8 cellular contexts compared by ENCODE assay signal in the genomic region with DNA sequence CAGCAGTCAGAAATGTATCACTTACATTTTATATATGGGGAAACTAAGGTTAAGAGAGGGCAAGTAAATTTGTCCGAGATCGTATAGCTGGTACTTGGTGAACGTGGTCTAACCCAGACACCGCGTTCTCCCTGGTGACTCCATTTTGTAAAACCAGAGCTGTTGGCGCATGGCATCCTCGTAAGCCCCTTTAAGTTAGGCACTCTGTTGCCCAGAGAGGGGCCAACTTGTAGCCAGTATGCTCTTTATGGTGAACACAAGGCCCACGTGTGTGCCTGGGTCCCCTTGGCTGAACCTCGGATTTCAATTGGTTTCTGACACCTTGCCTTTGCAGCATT. TPM values are rescaled to one million over a fixed set of nuclear protein-coding genes. Genes with fewer than 3 reads are reported as not detected.
DNase-seq lines count a peak whose midpoint lies in the region; ATAC-seq and TF ChIP-seq lines count a peak whose summit lies in the region.

No MANE protein-coding gene starts in this region.

- intact Hi-C loops in left ventricle myocardium inferior (cut with micrococcal nuclease) = no loop called here
- intact Hi-C loops in cardiac septum (cut with DNase I) = loop anchor here (1.0 kb wide), 1 partner anchor 40 kb away; a partner anchor contains a TSS
- intact Hi-C loops in transverse colon (cut with DNase I; ENCODE audit: low total_unique reads) = no loop called here

- peaks cover 43% of the 10 kb centered on the region for H3K27me3 ChIP-seq in left ventricle myocardium inferior (ENCODE audit: low read depth)
- peaks cover 2% of the 10 kb centered on the region for H3K27me3 ChIP-seq in layer of hippocampus (ENCODE audit: control insufficient read depth, insufficient read depth, low read length)
- peaks cover 42% of the 10 kb centered on the region for H3K27me3 ChIP-seq in transverse colon

- H3K27ac ChIP-seq in left ventricle myocardium inferior (replicated peaks) = peak overlapping the region; percentile 91
- peak overlapping the region; percentile 87 for H3K27ac ChIP-seq in layer of hippocampus (ENCODE audit: low read depth, low read length)
- peak overlapping the region; percentile 88 to 94 (median 93) for H3K27ac ChIP-seq in transverse colon

- H3K36me3 ChIP-seq in left ventricle myocardium inferior = no peaks in the 10 kb centered on the region
- no peaks in the 10 kb centered on the region for H3K36me3 ChIP-seq in transverse colon

- H3K4me3 ChIP-seq in left ventricle myocardium inferior = peak overlapping the region; percentile 76
- H3K4me3 ChIP-seq in transverse colon = peak overlapping the region; percentile 53 to 75 (median 68)

- H3K27me3 Mint-ChIP-seq in activated T-helper 17 cell treated with anti-CD3 and anti-CD28 coated beads, Interleukin-2, amount 50 U/mL, for 72 hours = peaks cover 26% of the 10 kb centered on the region

- no peaks in the 10 kb centered on the region for H3K9me3 Mint-ChIP-seq in activated T-helper 17 cell treated with anti-CD3 and anti-CD28 coated beads, Interleukin-2, amount 50 U/mL, for 72 hours

- 69 to 80% methylated on average over 2 to 9 of the region's 9 CpGs for WGBS in transverse colon (ENCODE audit: low coverage in 1 of 2), 2 donors

- peak overlapping the region; percentile 95 for H3K4me3 Mint-ChIP-seq in activated T-helper 17 cell treated with anti-CD3 and anti-CD28 coated beads, Interleukin-2, amount 50 U/mL, for 72 hours

- in situ Hi-C loops in transverse colon (cut with MboI; ENCODE audit: low pct_ligation_motif_present in 1 of 4, low pct_unique_long_range_greater_than_20kb in 1 of 4, low sequenced_read_pairs in 3 of 4) = loop anchor here in 1 of 4 donors (5.0 kb wide), 1 partner anchor 42 kb away; a partner anchor contains a TSS

- H3K36me3 Mint-ChIP-seq in activated T-helper 17 cell treated with anti-CD3 and anti-CD28 coated beads, Interleukin-2, amount 50 U/mL, for 72 hours (ENCODE audit: low read depth) = peaks cover 9% of the 10 kb centered on the region

- peaks cover 10% of the 10 kb centered on the region for H3K4me1 ChIP-seq in left ventricle myocardium inferior
- H3K4me1 ChIP-seq in transverse colon = peaks cover 3 to 15% (median 5%) of the 10 kb centered on the region in 4 donors

- H3K9me3 ChIP-seq in left ventricle myocardium inferior (replicated peaks) (peaks cover 4% of the 10 kb centered on the region), transverse colon (no peaks in the 10 kb centered on the region)

- H3K27ac Mint-ChIP-seq in activated T-helper 17 cell treated with anti-CD3 and anti-CD28 coated beads, Interleukin-2, amount 50 U/mL, for 72 hours = peak overlapping the region; percentile 99

- no peak for TF ChIP-seq POLR2A in transverse colon (IDR thresholded peaks at IDR 0.05)

- DNase-seq in left ventricle myocardium inferior (no peak), cardiac septum (ENCODE audit: low spot score) (no peak), transverse colon (peak; percentile 8), hippocampal formation (lab: John Stamatoyannopoulos, UW) (no peak), kidney glomerular epithelial cell (lab: John Stamatoyannopoulos, UW) (no peak)

- TF ChIP-seq CTCF in left ventricle myocardium inferior (IDR thresholded peaks at IDR 0.05; ENCODE audit: borderline replicate concordance) (no peak), transverse colon (IDR thresholded peaks at IDR 0.05) (no peak)

- ATAC-seq in activated T-helper 17 cell treated with anti-CD3 and anti-CD28 coated beads, Interleukin-2, amount 50 U/mL, for 72 hours (replicated peaks) = no peak
- no peak for ATAC-seq in GM21515 (IDR thresholded peaks at IDR 0.05; ENCODE audit: unreplicated experiment)

- no peak for TF ChIP-seq EP300 in transverse colon (IDR thresholded peaks at IDR 0.05; ENCODE audit: low read depth)

- no peaks in the 10 kb centered on the region for H3K4me1 Mint-ChIP-seq in activated T-helper 17 cell treated with anti-CD3 and anti-CD28 coated beads, Interleukin-2, amount 50 U/mL, for 72 hours

RNA-seq across cellular contexts. Expression of a gene that starts 39.7 kb away (rescaled TPM):
- 8.7 TPM for total RNA-seq in left ventricle myocardium inferior
- 12.7 TPM for total RNA-seq in cardiac septum
- total RNA-seq in activated T-helper 17 cell treated with anti-CD3 and anti-CD28 coated beads, Interleukin-2, amount 50 U/mL, for 72 hours = 10 to 100 TPM; 14.8 to 17.3 TPM
- total RNA-seq in transverse colon = 10 to 100 TPM; 19.5 to 44.6 (median 36.8) TPM

RNA-seq across cellular contexts. Expression of a gene that starts 47.0 kb away (rescaled TPM):
- total RNA-seq in left ventricle myocardium inferior (2.4 TPM), cardiac septum (3.4 TPM), transverse colon (1 to 10 TPM in 3 of 4 donors, under 1 TPM in 1; 1.00 to 7.1 (median 5.6) TPM)
- 1 to 10 TPM; 3.7 to 7.9 TPM for total RNA-seq in activated T-helper 17 cell treated with anti-CD3 and anti-CD28 coated beads, Interleukin-2, amount 50 U/mL, for 72 hours
